In genomic region chr10:101569838-101570763, GRCh38 we compare ENCODE assay signal across 8 cellular contexts. TPM values are rescaled to one million over a fixed set of nuclear protein-coding genes. Genes with fewer than 3 reads are reported as not detected.
DNase-seq lines count a peak whose midpoint lies in the region; ATAC-seq and TF ChIP-seq lines count a peak whose summit lies in the region.

No MANE protein-coding gene starts in this region.

- H3K79me2 ChIP-seq in SK-N-SH (ENCODE audit: insufficient read depth) (no peaks in the 10 kb centered on the region), parathyroid adenoma (no peaks in the 10 kb centered on the region)

- H3K4me1 ChIP-seq in SK-N-SH (ENCODE audit: control insufficient read depth in 1 of 2, insufficient read depth in 2 of 2, low read depth in 1 of 2, low read length in 1 of 2) (peaks cover 0 to 29% of the 10 kb centered on the region in 2 experiments; a peak in 1 of 4 replicates), cardiac muscle cell (ENCODE audit: low read depth) (no peaks in the 10 kb centered on the region), parathyroid adenoma (peaks cover 14% of the 10 kb centered on the region), tibial artery (peaks cover 0 to 26% (median 24%) of the 10 kb centered on the region in 4 donors)

- intact Hi-C loops in tibial artery (cut with DNase I; ENCODE audit: low total_unique reads) = loop anchor here (2.0 to 10.0 kb wide), 2 partner anchors 295 to 353 kb away; no protein-coding TSS in a partner anchor

- H4K20me1 ChIP-seq in SK-N-SH (ENCODE audit: insufficient read depth) = no peaks in the 10 kb centered on the region

- WGBS in SK-N-SH (ENCODE audit: low lambda C conversion rate) = 2% methylated on average over 29 of the region's 61 CpGs

- peak; percentile 76 for TF ChIP-seq RAD21 in SK-N-SH (IDR thresholded peaks at IDR 0.05; ENCODE audit: low read length)

- peak overlapping the region in 1 of 2 experiments; percentile 56; a peak in 1 of 4 replicates for H3K27ac ChIP-seq in SK-N-SH (ENCODE audit: low read depth in 2 of 2, low read length in 1 of 2)
- H3K27ac ChIP-seq in cardiac muscle cell = no peak overlapping the region
- H3K27ac ChIP-seq in parathyroid adenoma = peak overlapping the region; percentile 11
- no peak overlapping the region for H3K27ac ChIP-seq in tibial artery

- H3K9me3 Mint-ChIP-seq in activated naive CD4-positive, alpha-beta T cell treated with anti-CD3 and anti-CD28 coated beads, Interleukin-2, amount 50 U/mL, for 72 hours = no peaks in the 10 kb centered on the region

- H3K9me3 ChIP-seq in SK-N-SH (no peaks in the 10 kb centered on the region), cardiac muscle cell (ENCODE audit: low read depth) (no peaks in the 10 kb centered on the region), parathyroid adenoma (ENCODE audit: control insufficient read depth, low read length) (no peaks in the 10 kb centered on the region), tibial artery (peaks cover 0 to 13% (median 12%) of the 10 kb centered on the region in 3 donors)

- H2AFZ ChIP-seq in SK-N-SH (ENCODE audit: low read depth) = peak overlapping the region; percentile 93
- peak overlapping the region; percentile 100 for H2AFZ ChIP-seq in parathyroid adenoma

- H3K27me3 ChIP-seq in SK-N-SH (ENCODE audit: insufficient read depth) (no peaks in the 10 kb centered on the region; the same call in 1 of the 2 replicates), cardiac muscle cell (peaks cover 3% of the 10 kb centered on the region), parathyroid adenoma (ENCODE audit: control insufficient read depth, insufficient read depth, low read length) (peaks cover 11% of the 10 kb centered on the region), tibial artery (peaks cover 11 to 60% of the 10 kb centered on the region in 2 donors)

- CTCF ChIA-PET in SK-N-SH (lab: Yijun Ruan, JAX) = interaction anchor here (0.5 to 9.1 kb wide), 79 partner anchors 8 to 439 kb away, joined by 3 to 164 read pairs (median 4); partner anchors contain the start of genes DPCD, NPM3, POLL and TLX1

- POLR2A ChIA-PET in SK-N-SH (lab: Yijun Ruan, JAX) = interaction anchor here (0.7 to 2.2 kb wide), 6 partner anchors 12 to 356 kb away, joined by 3 to 7 read pairs (median 4); partner anchors contain the start of genes DPCD and POLL

- peak; percentile 82 for TF ChIP-seq CTCF in GM20000 (IDR thresholded peaks at IDR 0.05; ENCODE audit: extremely low read depth, missing control alignments)
- peak; percentile 69 for TF ChIP-seq CTCF in SK-N-SH (IDR thresholded peaks at IDR 0.05)
- peak; percentile 61 for TF ChIP-seq CTCF in cardiac muscle cell (IDR thresholded peaks at IDR 0.05; ENCODE audit: low read depth, low read length)
- TF ChIP-seq CTCF in parathyroid adenoma (IDR thresholded peaks at IDR 0.05) = peak; percentile 93
- TF ChIP-seq CTCF in tibial artery (IDR thresholded peaks at IDR 0.05) = peak; percentile 79 to 96

- peak overlapping the region; percentile 86 for H3K4me2 ChIP-seq in SK-N-SH
- peak overlapping the region; percentile 64 for H3K4me2 ChIP-seq in parathyroid adenoma (ENCODE audit: low read length)

- no peaks in the 10 kb centered on the region for H3K9me2 ChIP-seq in SK-N-SH

- H3F3A ChIP-seq in SK-N-SH (replicated peaks; ENCODE audit: insufficient read depth) = no peaks in the 10 kb centered on the region

- ATAC-seq in activated naive CD4-positive, alpha-beta T cell treated with anti-CD3 and anti-CD28 coated beads, Interleukin-2, amount 50 U/mL, for 72 hours = peak; percentile 82 to 91

- H3K36me3 Mint-ChIP-seq in activated naive CD4-positive, alpha-beta T cell treated with anti-CD3 and anti-CD28 coated beads, Interleukin-2, amount 50 U/mL, for 72 hours = no peaks in the 10 kb centered on the region

- H3K4me3 ChIP-seq in SK-N-SH (ENCODE audit: low read depth in 2 of 2, low read length in 1 of 2) = peak overlapping the region; percentile 66 to 70
- peak overlapping the region; percentile 40 for H3K4me3 ChIP-seq in cardiac muscle cell
- peak overlapping the region; percentile 30 for H3K4me3 ChIP-seq in parathyroid adenoma (ENCODE audit: low read depth, low read length)
- peak overlapping the region; percentile 29 to 51 for H3K4me3 ChIP-seq in tibial artery

- H3K9ac ChIP-seq in SK-N-SH = peak overlapping the region; percentile 62
- peak overlapping the region; percentile 80 for H3K9ac ChIP-seq in parathyroid adenoma

- no peak for TF ChIP-seq EP300 in SK-N-SH (IDR thresholded peaks at IDR 0.05; ENCODE audit: borderline replicate concordance in 1 of 2, low read depth in 1 of 2, low read length in 1 of 2)

- H3K27ac Mint-ChIP-seq in activated naive CD4-positive, alpha-beta T cell treated with anti-CD3 and anti-CD28 coated beads, Interleukin-2, amount 50 U/mL, for 72 hours = no peak overlapping the region

- no peaks in the 10 kb centered on the region for H3K36me3 ChIP-seq in SK-N-SH (replicated peaks in 1 of 2; ENCODE audit: control insufficient read depth in 1 of 2, insufficient read depth in 2 of 2, low read length in 1 of 2)
- no peaks in the 10 kb centered on the region for H3K36me3 ChIP-seq in cardiac muscle cell
- H3K36me3 ChIP-seq in parathyroid adenoma (ENCODE audit: control insufficient read depth, insufficient read depth, low read length) = no peaks in the 10 kb centered on the region
- peaks cover 0 to 6% (median 6%) of the 10 kb centered on the region in 3 donors for H3K36me3 ChIP-seq in tibial artery

- DNase-seq in COLO668 (lab: John Stamatoyannopoulos, UW; ENCODE audit: unreplicated experiment) (peak; percentile 69), GM20000 (ENCODE audit: low spot score) (peak; percentile 94), HuH-7.5 (ENCODE audit: low spot score) (peak; percentile 89), SK-N-SH (peak; percentile 98), cardiac muscle cell (ENCODE audit: low read depth in 1 of 2, low spot score in 1 of 2) (peak; percentile 75 to 86), tibial artery (peak; percentile 76 to 81)
- DNase-seq in activated naive CD4-positive, alpha-beta T cell treated with anti-CD3 and anti-CD28 coated beads, Interleukin-2, amount 50 U/mL, for 72 hours (ENCODE audit: low spot score in 2 of 2) = peak; percentile 70 to 89

TF ChIP-seq in SK-N-SH, 30 proteins besides CTCF, POLR2A, EP300 and RAD21 (continues in another document):
- TF ChIP-seq SIN3A (IDR thresholded peaks at IDR 0.05; ENCODE audit: borderline replicate concordance, low read depth, low read length) (peak; percentile 5; the same call in 1 of the 2 replicates), IRF3 (IDR thresholded peaks at IDR 0.05; ENCODE audit: low read depth, low read length) (no peak), NFIC (IDR thresholded peaks at IDR 0.05; ENCODE audit: borderline replicate concordance) (no peak), RCOR1 (IDR thresholded peaks at IDR 0.05; ENCODE audit: low read length) (no peak), POLR2AphosphoS5 (IDR thresholded peaks at IDR 0.05; ENCODE audit: low read depth, low read length) (no peak), EZH2phosphoT487 (IDR thresholded peaks at IDR 0.05; ENCODE audit: borderline replicate concordance, low read depth) (no peak), PBX3 (IDR thresholded peaks at IDR 0.05) (no peak), RFX5 (IDR thresholded peaks at IDR 0.05; ENCODE audit: low read length) (no peak), FOSL2 (IDR thresholded peaks at IDR 0.05; ENCODE audit: borderline replicate concordance, low read depth) (no peak), MAX (IDR thresholded peaks at IDR 0.05; ENCODE audit: low read depth) (peak; percentile 52; the same call in 1 of the 2 replicates), CHD2 (IDR thresholded peaks at IDR 0.05; ENCODE audit: low read length, partially characterized antibody) (peak; percentile 77)

RNA-seq across cellular contexts. Expression of gene POLL, which starts 18.0 kb away (rescaled TPM):
- polyA plus RNA-seq in SK-N-SH (2012; rRNA removed) (22.0 and 27.3 TPM in 2 replicates), cardiac muscle cell (41.7 and 43.0 TPM in 2 replicates)
- 9.4 and 14.9 TPM in 2 replicates for polyA plus RNA-seq in SK-N-SH (2012; cell fraction: cytosol; rRNA removed)
- 88.4 and 98.1 TPM in 2 replicates for polyA plus RNA-seq in SK-N-SH (2012; cell fraction: nucleus; rRNA removed)
- total RNA-seq in activated naive CD4-positive, alpha-beta T cell treated with anti-CD3 and anti-CD28 coated beads, Interleukin-2, amount 50 U/mL, for 72 hours = 10 to 100 TPM; 31.4 to 43.0 TPM
- 27.6 and 28.0 TPM in 2 replicates for total RNA-seq in cardiac muscle cell

RNA-seq across cellular contexts. Expression of gene DPCD, which starts 18.0 kb away (rescaled TPM):
- polyA plus RNA-seq in SK-N-SH (2012; rRNA removed) (106 and 121 TPM in 2 replicates), cardiac muscle cell (146 and 161 TPM in 2 replicates)
- 136 and 144 TPM in 2 replicates for polyA plus RNA-seq in SK-N-SH (2012; cell fraction: cytosol; rRNA removed)
- polyA plus RNA-seq in SK-N-SH (2012; cell fraction: nucleus; rRNA removed) = 54.1 and 57.0 TPM in 2 replicates
- total RNA-seq in activated naive CD4-positive, alpha-beta T cell treated with anti-CD3 and anti-CD28 coated beads, Interleukin-2, amount 50 U/mL, for 72 hours = 10 to 100 TPM in 1 of 2 donors, 1 to 10 TPM in 1; 3.1 to 23.9 TPM
- 120 and 257 TPM in 2 replicates for total RNA-seq in cardiac muscle cell
